1 cellular context compared by ENCODE assay signal in genomic region chr14:76961631-76962302, GRCh38.
TF ChIP-seq lines count a peak whose summit lies in the region.

No MANE protein-coding gene starts in this region.

TF ChIP-seq in HepG2, 621 proteins besides CTCF, POLR2A, EP300 and RAD21 (continued from another document and continues in another):
- TF ChIP-seq MYPOP (CRISPR knock-in tag; IDR thresholded peaks at IDR 0.05) (no peak), ATF1 (CRISPR knock-in tag; IDR thresholded peaks at IDR 0.05) (no peak), ZNF142 (CRISPR knock-in tag; IDR thresholded peaks at IDR 0.05) (no peak), IRF9 (CRISPR knock-in tag; IDR thresholded peaks at IDR 0.05; ENCODE audit: borderline replicate concordance) (no peak), CEBPZ (IDR thresholded peaks at IDR 0.05; ENCODE audit: low read length) (no peak), KLF15 (CRISPR knock-in tag; IDR thresholded peaks at IDR 0.05; ENCODE audit: borderline replicate concordance) (no peak), RARG (CRISPR knock-in tag; IDR thresholded peaks at IDR 0.05; ENCODE audit: low read depth) (no peak), THYN1 (CRISPR knock-in tag; IDR thresholded peaks at IDR 0.05; ENCODE audit: borderline replicate concordance, low read depth) (no peak), SRSF1 (optimal IDR thresholded peaks at IDR 0.05; ENCODE audit: low read depth, low read length) (no peak), HOMEZ (CRISPR knock-in tag; IDR thresholded peaks at IDR 0.05; ENCODE audit: low read depth) (peak; percentile 34; the same call in 1 of the 2 replicates), HNRNPUL1 (IDR thresholded peaks at IDR 0.05; ENCODE audit: low read depth, low read length) (no peak), HDAC6 (IDR thresholded peaks at IDR 0.05; ENCODE audit: low read depth, low read length) (no peak), CBX1 (IDR thresholded peaks at IDR 0.05; ENCODE audit: low read depth) (no peak), PRDM4 (CRISPR knock-in tag; IDR thresholded peaks at IDR 0.05; ENCODE audit: borderline replicate concordance) (no peak; the same call in 1 of the 2 replicates), ZFAT (CRISPR knock-in tag; conservative IDR thresholded peaks at IDR 0.05) (no peak), ZNF276 (CRISPR knock-in tag; IDR thresholded peaks at IDR 0.05; ENCODE audit: low read depth) (no peak), MLX (CRISPR knock-in tag; IDR thresholded peaks at IDR 0.05) (no peak), ZNF543 (CRISPR knock-in tag; IDR thresholded peaks at IDR 0.05) (0 out of 2 replicates have a peak, but pooled peaks have one; percentile 41), NKX3-1 (CRISPR knock-in tag; IDR thresholded peaks at IDR 0.05) (no peak), ZNF138 (CRISPR knock-in tag; IDR thresholded peaks at IDR 0.05; ENCODE audit: low read depth) (no peak), ZNF704 (CRISPR knock-in tag; IDR thresholded peaks at IDR 0.05; ENCODE audit: borderline replicate concordance) (no peak), ETS1 (CRISPR knock-in tag; IDR thresholded peaks at IDR 0.05) (no peak), NR2F2 (IDR thresholded peaks at IDR 0.05; ENCODE audit: borderline replicate concordance, low read depth) (no peak), FLYWCH1 (CRISPR knock-in tag; IDR thresholded peaks at IDR 0.05) (no peak), PRPF4 (IDR thresholded peaks at IDR 0.05; ENCODE audit: low read depth, low read length, poor library complexity, severe bottlenecking) (no peak), KLF6 (CRISPR knock-in tag; IDR thresholded peaks at IDR 0.05) (no peak), ZNF44 (CRISPR knock-in tag; IDR thresholded peaks at IDR 0.05) (no peak), SMARCC2 (IDR thresholded peaks at IDR 0.05) (no peak), ZNF788 (CRISPR knock-in tag; IDR thresholded peaks at IDR 0.05; ENCODE audit: borderline replicate concordance) (peak; percentile 23; the same call in 1 of the 2 replicates), ZNF121 (CRISPR knock-in tag; IDR thresholded peaks at IDR 0.05) (no peak), ZNF329 (CRISPR knock-in tag; IDR thresholded peaks at IDR 0.05; ENCODE audit: low read depth) (no peak), THRA (CRISPR knock-in tag; IDR thresholded peaks at IDR 0.05; ENCODE audit: borderline replicate concordance) (no peak), IRF2 (CRISPR knock-in tag; IDR thresholded peaks at IDR 0.05) (peak; percentile 100), SETDB1 (CRISPR knock-in tag; IDR thresholded peaks at IDR 0.05; ENCODE audit: borderline replicate concordance) (no peak), GATA4 (IDR thresholded peaks at IDR 0.05; ENCODE audit: borderline replicate concordance, low read depth) (0 out of 2 replicates have a peak, but pooled peaks have one; percentile 18)
